In the genomic region with DNA sequence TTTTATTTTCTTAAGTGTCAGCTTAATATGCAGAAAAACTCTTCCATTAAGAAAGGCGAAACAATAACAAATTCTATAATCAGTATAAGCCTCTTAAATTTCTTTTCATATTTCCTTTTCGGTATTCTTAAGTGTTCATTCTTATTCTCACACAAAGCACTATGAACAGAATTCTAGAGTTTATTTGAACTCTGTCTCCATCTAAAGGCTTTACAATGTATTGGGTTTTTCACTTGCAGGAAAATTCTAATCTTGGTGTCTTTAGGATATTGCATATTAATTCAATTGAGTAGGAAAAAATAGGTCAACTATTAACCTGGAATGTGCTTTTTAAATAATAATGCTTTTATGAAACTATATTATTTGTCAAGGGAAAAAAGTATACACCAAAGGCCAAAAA, we compare ENCODE assay signal across 15 cellular contexts.
DNase-seq lines count a peak whose midpoint lies in the region; ATAC-seq, FAIRE-seq and TF ChIP-seq lines count a peak whose summit lies in the region.
"Had no signal": no experiment of that assay in that cellular context is flagged by ENCODE, and none has a peak within 500 bp of the region (broad histone marks: within the 10 kb centered on the region; RNA-seq: fewer than 3 reads in every experiment).

No MANE protein-coding gene starts in this region.

- POLR2A ChIA-PET in HCT116 (lab: Charles Lee), result no interaction called here

- CTCF ChIA-PET in HCT116 (lab: Charles Lee), result no interaction called here

- peak; percentile 47 for TF ChIP-seq RAD21 in HCT116 (IDR thresholded peaks at IDR 0.05; ENCODE audit: low read depth)

- H3K4me3 ChIP-seq in BE2C (ENCODE audit: low read depth, low read length), result no peak overlapping the region
- H3K4me3 ChIP-seq in HCT116 (replicated peaks in 1 of 2; ENCODE audit: low read depth in 1 of 2, low read length in 2 of 2), result no peak overlapping the region
- no peak overlapping the region for H3K4me3 ChIP-seq in hepatocyte
- H3K4me3 ChIP-seq: pancreas, suprapubic skin had no signal

- H3K4me1 Mint-ChIP-seq in natural killer cell, result no peaks in the 10 kb centered on the region
- H3K4me1 Mint-ChIP-seq: T-helper 17 cell had no signal

- H3K9me2 ChIP-seq in HCT116 (ENCODE audit: insufficient read depth) (no peaks in the 10 kb centered on the region), hepatocyte (replicated peaks; ENCODE audit: insufficient read depth) (no peaks in the 10 kb centered on the region)

- H2AFZ ChIP-seq in HCT116 (ENCODE audit: low read depth, low read length, poor library complexity, severe bottlenecking) (no peak overlapping the region), hepatocyte (no peak overlapping the region)

- TF ChIP-seq POLR2A in HCT116 (IDR thresholded peaks at IDR 0.05; ENCODE audit: borderline replicate concordance, extremely low read depth, insufficient read depth, insufficient read length), result no peak

- H3K4me3 Mint-ChIP-seq in natural killer cell, result no peak overlapping the region
- H3K4me3 Mint-ChIP-seq: T-helper 17 cell had no signal

- H3K36me3 Mint-ChIP-seq in natural killer cell, result no peaks in the 10 kb centered on the region

- RAD21 ChIA-PET in HCT116 (lab: Charles Lee; ENCODE audit: low non-redundant PET in 1 of 2, low total read pairs in 2 of 2, uncharacterized antibody in 2 of 2, unreplicated experiment in 2 of 2), result no interaction called here

- 79% methylated on average over 2 of the region's 2 CpGs for WGBS in hepatocyte (ENCODE audit: low lambda C conversion rate, missing lambda C conversion rate)

- no peak overlapping the region for H3K9ac ChIP-seq in HCT116 (ENCODE audit: low read length)

- no TSS peak for BruUV-seq in HCT116 (replicated peaks; lab: Mats Ljungman, UMichigan)

- H4K20me1 ChIP-seq in HCT116 (ENCODE audit: insufficient read depth) (no peaks in the 10 kb centered on the region), hepatocyte (ENCODE audit: insufficient read depth, poor library complexity, severe bottlenecking) (no peaks in the 10 kb centered on the region)

- no peak overlapping the region for H3K4me2 ChIP-seq in HCT116 (ENCODE audit: low read length)
- no peak overlapping the region for H3K4me2 ChIP-seq in hepatocyte

- no peak for FAIRE-seq in RCC 7860 (lab: Jason Lieb, UNC)
- FAIRE-seq: pancreas had no signal

- H3K27ac Mint-ChIP-seq in natural killer cell, result no peak overlapping the region
- H3K27ac Mint-ChIP-seq: T-helper 17 cell had no signal

- H3K27ac ChIP-seq in HCT116 (ENCODE audit: low read depth, low read length) (no peak overlapping the region), hepatocyte (no peak overlapping the region)
- H3K27ac ChIP-seq: pancreas, suprapubic skin had no signal

- intact Hi-C loops in HCT116 (cut with micrococcal nuclease) (no loop called here), natural killer cell (cut with micrococcal nuclease) (no loop called here)

- TF ChIP-seq CTCF in BE2C (IDR thresholded peaks at IDR 0.05; ENCODE audit: low read depth, low read length), result peak; percentile 57
- TF ChIP-seq CTCF in HCT116 (IDR thresholded peaks at IDR 0.05 in 2 of 3, conservative IDR thresholded peaks at IDR 0.05 in 1 of 3; ENCODE audit: borderline replicate concordance in 1 of 3, insufficient read depth in 1 of 3, low read depth in 2 of 3, low read length in 2 of 3), result peak in 2 of 3 experiments; percentile 20 to 43; a peak in 1 of 6 replicates
- peak; percentile 44 for TF ChIP-seq CTCF in hepatocyte (IDR thresholded peaks at IDR 0.05; ENCODE audit: poor library complexity)
- no peak for TF ChIP-seq CTCF in natural killer cell (IDR thresholded peaks at IDR 0.05)

- H3K4me1 ChIP-seq in BE2C, result no peaks in the 10 kb centered on the region; the same call in 1 of the 2 replicates
- peaks cover 0 to 3% of the 10 kb centered on the region in 2 experiments; a peak in 1 of 4 replicates for H3K4me1 ChIP-seq in HCT116 (ENCODE audit: control insufficient read depth in 1 of 2, insufficient read depth in 2 of 2, low read length in 2 of 2)
- no peaks in the 10 kb centered on the region for H3K4me1 ChIP-seq in hepatocyte (ENCODE audit: insufficient read depth)
- H3K4me1 ChIP-seq: pancreas, suprapubic skin had no signal

- H3K9me3 ChIP-seq in BE2C, result no peaks in the 10 kb centered on the region
- no peaks in the 10 kb centered on the region for H3K9me3 ChIP-seq in HCT116 (ENCODE audit: control insufficient read depth in 1 of 2, insufficient read depth in 1 of 2, low read depth in 1 of 2, low read length in 2 of 2)
- H3K9me3 ChIP-seq in hepatocyte (ENCODE audit: low read depth), result no peaks in the 10 kb centered on the region
- H3K9me3 ChIP-seq: pancreas, suprapubic skin had no signal

- no peaks in the 10 kb centered on the region for H3K79me2 ChIP-seq in HCT116 (ENCODE audit: insufficient read depth, low read length)
- no peaks in the 10 kb centered on the region for H3K79me2 ChIP-seq in hepatocyte

- ATAC-seq in HCT116 (no peak), HG03139 (IDR thresholded peaks at IDR 0.05; ENCODE audit: unreplicated experiment) (no peak), natural killer cell (no peak)
- ATAC-seq: left ventricle myocardium superior, pancreas, T-helper 17 cell had no signal

- peaks cover 0 to 10% of the 10 kb centered on the region in 2 donors for H3K27me3 Mint-ChIP-seq in natural killer cell (ENCODE audit: low read depth in 2 of 2)

- DNase-seq in BE2C, result no peak
- no peak for DNase-seq in HCT116 (ENCODE audit: low read depth, low spot score)
- DNase-seq in SHP77 (lab: John Stamatoyannopoulos, UW), result peak; percentile 48 to 56
- DNase-seq in hepatocyte (ENCODE audit: low spot score), result no peak
- no peak for DNase-seq in effector CD8-positive, alpha-beta T cell (lab: John Stamatoyannopoulos, UW)
- DNase-seq in natural killer cell, result no peak
- no peak for DNase-seq in RCC 7860 (ENCODE audit: low spot score)
- DNase-seq: activated CD8-positive, alpha-beta memory T cell treated with anti-CD3 and anti-CD28 coated beads, Interleukin-2, amount 50 U/mL, for 4 hours; COR-L47; left ventricle myocardium superior; NCI-H446; pancreas; T-helper 17 cell had no signal

- no peaks in the 10 kb centered on the region for H3K27me3 ChIP-seq in BE2C
- H3K27me3 ChIP-seq in HCT116 (ENCODE audit: insufficient read depth, low read length), result no peaks in the 10 kb centered on the region
- no peaks in the 10 kb centered on the region for H3K27me3 ChIP-seq in hepatocyte
- H3K27me3 ChIP-seq: suprapubic skin had no signal

- H3K36me3 ChIP-seq in BE2C (no peaks in the 10 kb centered on the region), HCT116 (ENCODE audit: control insufficient read depth in 1 of 2, insufficient read depth in 2 of 2, low read length in 2 of 2) (no peaks in the 10 kb centered on the region), hepatocyte (replicated peaks; ENCODE audit: insufficient read depth, low read depth) (no peaks in the 10 kb centered on the region)
- H3K36me3 ChIP-seq: pancreas, suprapubic skin had no signal

- no peaks in the 10 kb centered on the region for H3K9me3 Mint-ChIP-seq in natural killer cell

TF ChIP-seq in HCT116, 20 proteins besides CTCF, POLR2A, EP300 and RAD21:
- no peak for TF ChIP-seq EGR1 (IDR thresholded peaks at IDR 0.05; ENCODE audit: low read depth)
- no peak for TF ChIP-seq SRF (IDR thresholded peaks at IDR 0.05; ENCODE audit: low read depth)
- TF ChIP-seq YY1 (IDR thresholded peaks at IDR 0.05; ENCODE audit: extremely low read depth, insufficient replicate concordance, low read depth, low read length), result no peak
- TF ChIP-seq, protein P1, sequence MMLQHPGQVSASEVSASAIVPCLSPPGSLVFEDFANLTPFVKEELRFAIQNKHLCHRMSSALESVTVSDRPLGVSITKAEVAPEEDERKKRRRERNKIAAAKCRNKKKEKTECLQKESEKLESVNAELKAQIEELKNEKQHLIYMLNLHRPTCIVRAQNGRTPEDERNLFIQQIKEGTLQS (IDR thresholded peaks at IDR 0.05), result no peak
- no peak for TF ChIP-seq POLR2AphosphoS5 (IDR thresholded peaks at IDR 0.05; ENCODE audit: low read depth, low read length)
- no peak for TF ChIP-seq CEBPB (IDR thresholded peaks at IDR 0.05; ENCODE audit: low read depth)
- no peak for TF ChIP-seq ZNF274 (IDR thresholded peaks at IDR 0.05; ENCODE audit: low read depth, low read length)
- no peak for TF ChIP-seq CBX3 (IDR thresholded peaks at IDR 0.05; ENCODE audit: low read depth)
- no peak for TF ChIP-seq TCF7L2 (IDR thresholded peaks at IDR 0.05; ENCODE audit: borderline replicate concordance, extremely low read depth, insufficient read depth, insufficient read length)
- no peak for TF ChIP-seq ELF1 (IDR thresholded peaks at IDR 0.05; ENCODE audit: borderline replicate concordance, low read depth)
TF ChIP-seq in HCT116: peak in this region for 0.

Comparison
In these comparisons a context has a peak if more than half of its experiments do, and no peak if none do; other contexts are left out.
1. DNase-seq: peak in SHP77 (2 of 2); none in BE2C (single experiment), HCT116 (single experiment), hepatocyte (single experiment), effector CD8-positive, alpha-beta T cell (single experiment), natural killer cell (single experiment) and RCC 7860 (single experiment).